ENCODE assay signal across 24 cellular contexts in the genomic region with DNA sequence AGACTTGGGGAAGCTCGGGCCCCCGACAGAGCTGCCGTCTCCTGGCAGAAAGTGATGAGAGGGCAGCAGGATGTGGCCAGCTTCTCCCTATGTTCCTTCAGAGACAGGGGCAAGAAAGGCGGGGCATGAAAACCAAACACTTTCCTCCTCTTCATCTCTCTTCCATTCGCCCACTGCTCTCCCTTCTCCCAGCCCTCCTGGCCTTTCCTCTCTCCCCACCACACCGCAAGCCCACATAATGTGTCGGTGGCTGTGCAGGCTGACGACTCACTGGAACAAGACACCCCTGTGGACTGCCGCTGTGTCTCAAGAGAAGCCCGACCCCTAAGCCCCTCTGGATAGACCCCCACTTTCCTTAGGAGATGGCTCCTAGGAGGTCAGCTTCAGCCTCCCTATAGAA. TPM values are rescaled to one million over a fixed set of nuclear protein-coding genes. Genes with fewer than 3 reads are reported as not detected.
DNase-seq lines count a peak whose midpoint lies in the region; ATAC-seq and TF ChIP-seq lines count a peak whose summit lies in the region.
"Had no signal": no experiment of that assay in that cellular context is flagged by ENCODE, and none has a peak within 500 bp of the region (broad histone marks: within the 10 kb centered on the region; RNA-seq: fewer than 3 reads in every experiment).

No MANE protein-coding gene starts in this region.

- peak overlapping the region; percentile 17 for H3K27ac Mint-ChIP-seq in T-helper 2 cell treated with Interferon-gamma antibody and Interleukin-4, amounts not matched to agents 5 μg/mL and 100 μg/mL, for 36 hours
- peak overlapping the region; percentile 4 for H3K27ac Mint-ChIP-seq in neural crest cell (ENCODE audit: unreplicated experiment)
- H3K27ac Mint-ChIP-seq: B cell had no signal

- TF ChIP-seq CTCF in neural crest cell (conservative IDR thresholded peaks at IDR 0.05): no peak

- no peak for DNase-seq in T-helper 2 cell treated with Interferon-gamma antibody and Interleukin-4, amounts not matched to agents 5 μg/mL and 100 μg/mL, for 36 hours (ENCODE audit: low spot score)
- DNase-seq in T-helper 2 cell (no peak), Right ventricle myocardium superior (peak; percentile 12), left ventricle myocardium superior (no peak), neural crest cell (ENCODE audit: low read depth, low spot score) (no peak), NCI-H1092 treated with DMSO at 0.1 percent for 48 hours (lab: John Stamatoyannopoulos, UW) (no peak)
- DNase-seq: CD8-positive, alpha-beta memory T cell; DMS79 treated with DMSO at 0.1 percent for 48 hours; GF-D8; HCEC 1CT; KG1; MM.1S; NCI-H1417 treated with DMSO at 0.1 percent for 48 hours; NCI-H1694 treated with DMSO at 0.1 percent for 48 hours; NCI-H2081; NCI-H2227 treated with DMSO at 0.1 percent for 48 hours; NCI-H526 treated with DMSO at 0.1 percent for 48 hours; PC-9; SHP77 had no signal

- no peaks in the 10 kb centered on the region for H3K27me3 Mint-ChIP-seq in T-helper 2 cell treated with Interferon-gamma antibody and Interleukin-4, amounts not matched to agents 5 μg/mL and 100 μg/mL, for 36 hours (ENCODE audit: low read depth)
- H3K27me3 Mint-ChIP-seq in neural crest cell (ENCODE audit: low read depth): no peaks in the 10 kb centered on the region
- H3K27me3 Mint-ChIP-seq: B cell; CD8-positive, alpha-beta memory T cell had no signal

- intact Hi-C loops in Right ventricle myocardium superior (cut with DNase I): no loop called here
- intact Hi-C loops in left ventricle myocardium superior (cut with micrococcal nuclease): no loop called here

- no peaks in the 10 kb centered on the region for H3K4me1 Mint-ChIP-seq in T-helper 2 cell treated with Interferon-gamma antibody and Interleukin-4, amounts not matched to agents 5 μg/mL and 100 μg/mL, for 36 hours (ENCODE audit: low read depth)
- peaks cover 11% of the 10 kb centered on the region for H3K4me1 Mint-ChIP-seq in neural crest cell
- H3K4me1 Mint-ChIP-seq: B cell; CD8-positive, alpha-beta memory T cell had no signal

- no peak overlapping the region for H3K4me3 Mint-ChIP-seq in T-helper 2 cell treated with Interferon-gamma antibody and Interleukin-4, amounts not matched to agents 5 μg/mL and 100 μg/mL, for 36 hours
- H3K4me3 Mint-ChIP-seq in neural crest cell: no peak overlapping the region
- H3K4me3 Mint-ChIP-seq: B cell; CD8-positive, alpha-beta memory T cell had no signal

- no peaks in the 10 kb centered on the region for H3K9me3 Mint-ChIP-seq in T-helper 2 cell treated with Interferon-gamma antibody and Interleukin-4, amounts not matched to agents 5 μg/mL and 100 μg/mL, for 36 hours
- no peaks in the 10 kb centered on the region for H3K9me3 Mint-ChIP-seq in neural crest cell
- H3K9me3 Mint-ChIP-seq: CD8-positive, alpha-beta memory T cell had no signal

- ATAC-seq in Right ventricle myocardium superior (ENCODE audit: poor library complexity) (no peak), left ventricle myocardium superior (no peak), GM18858 (IDR thresholded peaks at IDR 0.05; ENCODE audit: unreplicated experiment) (no peak), GM18519 (IDR thresholded peaks at IDR 0.05; ENCODE audit: low FRiP score, unreplicated experiment) (no peak)

- peaks cover 35% of the 10 kb centered on the region for H3K36me3 Mint-ChIP-seq in T-helper 2 cell treated with Interferon-gamma antibody and Interleukin-4, amounts not matched to agents 5 μg/mL and 100 μg/mL, for 36 hours (ENCODE audit: low read depth)
- peaks cover 12% of the 10 kb centered on the region for H3K36me3 Mint-ChIP-seq in neural crest cell (ENCODE audit: low read depth)

RNA-seq across cellular contexts. Expression of gene LRRC4, which starts 59.3 kb away (rescaled TPM):
- total RNA-seq in Right ventricle myocardium superior (1.9 TPM), left ventricle myocardium superior (3.3 TPM), neural crest cell (67.5 and 67.6 TPM in 2 replicates)
- total RNA-seq: NCI-H460, RPMI7951 had no signal

Comparison
In these comparisons a context has a peak if more than half of its experiments do, and no peak if none do; other contexts are left out.
1. RNA of gene LRRC4, which starts 59.3 kb away (total RNA-seq): 67.5 to 67.6 TPM in neural crest cell; 3.3 TPM in left ventricle myocardium superior (single experiment) and 1.9 TPM in Right ventricle myocardium superior (single experiment); every median in the first group is over 10 times any median in the second.